In genomic region chr17:47203984-47204721, GRCh38 we compare ENCODE assay signal across 9 cellular contexts. TPM values are rescaled to one million over a fixed set of nuclear protein-coding genes. Genes with fewer than 3 reads are reported as not detected.
DNase-seq lines count a peak whose midpoint lies in the region; ATAC-seq, FAIRE-seq and TF ChIP-seq lines count a peak whose summit lies in the region.
"Had no signal": no experiment of that assay in that cellular context is flagged by ENCODE, and none has a peak within 500 bp of the region (broad histone marks: within the 10 kb centered on the region; RNA-seq: fewer than 3 reads in every experiment).

No MANE protein-coding gene starts in this region.

- no peak for TF ChIP-seq POLR2A in GM12891 (IDR thresholded peaks at IDR 0.05; ENCODE audit: low read depth, low read length)

- intact Hi-C loops in kidney (cut with DNase I) (no loop called here), posterior vena cava (cut with DNase I) (no loop called here)

- H3K4me1 ChIP-seq in kidney (ENCODE audit: control insufficient read depth in 1 of 2, insufficient read depth in 1 of 2, low read depth in 1 of 2, low read length in 2 of 2), result peaks cover 9 to 19% of the 10 kb centered on the region in 2 donors

- no peaks in the 10 kb centered on the region for H3K36me3 Mint-ChIP-seq in T-helper 17 cell (ENCODE audit: low read depth)
- no peaks in the 10 kb centered on the region for H3K36me3 Mint-ChIP-seq in glutamatergic neuron (ENCODE audit: unreplicated experiment)

- no peak overlapping the region for H3K4me3 ChIP-seq in kidney (ENCODE audit: low read length in 2 of 2)

- DNase-seq in GM12891 (ENCODE audit: insufficient read length, low spot score) (no peak), T-helper 17 cell (no peak), glutamatergic neuron (no peak), NCI-H446 (lab: John Stamatoyannopoulos, UW) (no peak), kidney (no peak), posterior vena cava (ENCODE audit: low spot score) (no peak)
- DNase-seq in central memory CD4-positive, alpha-beta T cell, result peak; percentile 56
- peak; percentile 50 to 52 for DNase-seq in stimulated activated CD4-positive, alpha-beta T cell treated with anti-CD3 and anti-CD28 coated beads, Interleukin-2, amount 100 ng/mL, for 24 hours
- DNase-seq: WERI-Rb-1 had no signal

- H3K9me3 ChIP-seq in T-helper 17 cell (ENCODE audit: control insufficient read depth, low read length, poor library complexity, severe bottlenecking), result no peaks in the 10 kb centered on the region
- H3K9me3 ChIP-seq in kidney (ENCODE audit: control insufficient read depth in 1 of 2, low read length in 2 of 2), result no peaks in the 10 kb centered on the region

- H3K4me3 Mint-ChIP-seq in T-helper 17 cell, result peak overlapping the region; percentile 88
- H3K4me3 Mint-ChIP-seq in glutamatergic neuron (ENCODE audit: unreplicated experiment), result no peak overlapping the region

- H3K36me3 ChIP-seq in kidney (ENCODE audit: control insufficient read depth in 1 of 2, insufficient read depth in 2 of 2, low read length in 2 of 2), result no peaks in the 10 kb centered on the region
- H3K36me3 ChIP-seq: WERI-Rb-1 had no signal

- H3K4me1 Mint-ChIP-seq in T-helper 17 cell, result peaks cover 47% of the 10 kb centered on the region
- peaks cover 21% of the 10 kb centered on the region for H3K4me1 Mint-ChIP-seq in glutamatergic neuron (ENCODE audit: low read depth, unreplicated experiment)

- H3K27ac Mint-ChIP-seq in T-helper 17 cell (peak overlapping the region; percentile 97), glutamatergic neuron (ENCODE audit: unreplicated experiment) (no peak overlapping the region)

- H3K27ac ChIP-seq in kidney (ENCODE audit: low read depth in 2 of 2, low read length in 2 of 2), result peak overlapping the region in 1 of 2 donors; percentile 64
- H3K27ac ChIP-seq: WERI-Rb-1 had no signal

- no peaks in the 10 kb centered on the region for H3K27me3 Mint-ChIP-seq in T-helper 17 cell
- peaks cover 3% of the 10 kb centered on the region for H3K27me3 Mint-ChIP-seq in glutamatergic neuron (ENCODE audit: unreplicated experiment)

- ATAC-seq in T-helper 17 cell, result peak; percentile 27

- FAIRE-seq in GM12891 (lab: Jason Lieb, UNC), result peak; percentile 72
- FAIRE-seq in kidney (lab: Jason Lieb, UNC), result no peak

- no peak overlapping the region for H3K9ac ChIP-seq in kidney (ENCODE audit: low read length in 2 of 2)

- TF ChIP-seq CTCF in glutamatergic neuron (IDR thresholded peaks at IDR 0.05; ENCODE audit: partially characterized antibody, unreplicated experiment), result no peak
- no peak for TF ChIP-seq CTCF in kidney (IDR thresholded peaks at IDR 0.05; ENCODE audit: borderline replicate concordance, extremely low read depth, insufficient read depth)

- peaks cover 2% of the 10 kb centered on the region for H3K9me3 Mint-ChIP-seq in glutamatergic neuron (ENCODE audit: unreplicated experiment)

TF ChIP-seq in GM12891, 5 proteins besides CTCF, POLR2A, EP300 and RAD21:
- no peak for TF ChIP-seq PAX5 (IDR thresholded peaks at IDR 0.05; ENCODE audit: insufficient read depth, low read length, severe bottlenecking)
- no peak for TF ChIP-seq SPI1 (IDR thresholded peaks at IDR 0.05; ENCODE audit: low read depth, low read length)
- no peak for TF ChIP-seq TAF1 (IDR thresholded peaks at IDR 0.05; ENCODE audit: low read depth, low read length)
- TF ChIP-seq POU2F2 (IDR thresholded peaks at IDR 0.05; ENCODE audit: low read depth, low read length), result no peak
- no peak for TF ChIP-seq POLR2AphosphoS5 (IDR thresholded peaks at IDR 0.05; ENCODE audit: low read depth, low read length)
TF ChIP-seq in GM12891: peak in this region for 0.

RNA-seq across cellular contexts. Expression of gene MYL4, which starts 5.0 kb away (rescaled TPM):
- polyA plus RNA-seq in GM12891 (2012; ENCODE audit: low read depth, missing spikeins), result 0.12 TPM
- total RNA-seq in T-helper 17 cell, result not detected
- total RNA-seq in glutamatergic neuron (ENCODE audit: unreplicated experiment), result 7.6 TPM
- not detected for total RNA-seq in kidney
- 1.0 TPM for polyA plus RNA-seq in kidney (ENCODE audit: insufficient read depth, low read depth, low replicate concordance)
- 1 to 10 TPM; 2.0 to 2.8 TPM for total RNA-seq in posterior vena cava

RNA-seq across cellular contexts. Expression of gene CDC27, which starts 15.1 kb away (rescaled TPM):
- polyA plus RNA-seq in GM12891 (2012; ENCODE audit: low read depth, missing spikeins), result 36.9 TPM
- total RNA-seq in T-helper 17 cell (10 to 100 TPM; 50.1 to 61.6 TPM), glutamatergic neuron (ENCODE audit: unreplicated experiment) (94.6 TPM), kidney (78.2 TPM), posterior vena cava (100 to 1,000 TPM in 1 of 2 donors, 10 to 100 TPM in 1; 82.7 to 103 TPM)
- polyA plus RNA-seq in kidney (ENCODE audit: insufficient read depth, low read depth, low replicate concordance), result 18.2 TPM

RNA-seq across cellular contexts. Expression of gene ITGB3, which starts 49.5 kb away (rescaled TPM):
- polyA plus RNA-seq in GM12891 (2012; ENCODE audit: low read depth, missing spikeins), result 0.51 TPM
- total RNA-seq in T-helper 17 cell, result 100 to 1,000 TPM in 1 of 2 donors, 1 to 10 TPM in 1; 7.8 to 283 TPM
- not detected for total RNA-seq in glutamatergic neuron (ENCODE audit: unreplicated experiment)
- 88.8 TPM for total RNA-seq in kidney
- 7.1 TPM for polyA plus RNA-seq in kidney (ENCODE audit: insufficient read depth, low read depth, low replicate concordance)
- 10 to 100 TPM; 32.1 to 53.5 TPM for total RNA-seq in posterior vena cava

Comparison
In these comparisons a context has a peak if more than half of its experiments do, and no peak if none do; other contexts are left out.
1. DNase-seq: peak in central memory CD4-positive, alpha-beta T cell (single experiment) and stimulated activated CD4-positive, alpha-beta T cell treated with anti-CD3 and anti-CD28 coated beads, Interleukin-2, amount 100 ng/mL, for 24 hours (2 of 2); none in GM12891 (single experiment), T-helper 17 cell (0 of 3), glutamatergic neuron (single experiment), NCI-H446 (0 of 2), kidney (single experiment) and posterior vena cava (single experiment).